In genomic region chr2:30436859-30437435, GRCh38 we compare ENCODE assay signal across 17 cellular contexts. TPM values are rescaled to one million over a fixed set of nuclear protein-coding genes. Genes with fewer than 3 reads are reported as not detected.
DNase-seq lines count a peak whose midpoint lies in the region; ATAC-seq and TF ChIP-seq lines count a peak whose summit lies in the region.
"Had no signal": no experiment of that assay in that cellular context is flagged by ENCODE, and none has a peak within 500 bp of the region (broad histone marks: within the 10 kb centered on the region; RNA-seq: fewer than 3 reads in every experiment).

No MANE protein-coding gene starts in this region.

- no peaks in the 10 kb centered on the region for H3K9me3 ChIP-seq in MM.1S (replicated peaks; ENCODE audit: insufficient read depth, low read length)

- peaks cover 9% of the 10 kb centered on the region for H3K4me1 Mint-ChIP-seq in central memory CD8-positive, alpha-beta T cell

- H3K9ac ChIP-seq in MM.1S (ENCODE audit: low read length), result no peak overlapping the region

- H3K36me3 Mint-ChIP-seq in central memory CD8-positive, alpha-beta T cell (ENCODE audit: insufficient read depth), result no peaks in the 10 kb centered on the region
- H3K36me3 Mint-ChIP-seq: type B pancreatic cell had no signal

- no peaks in the 10 kb centered on the region for H3K27me3 ChIP-seq in MM.1S (replicated peaks; ENCODE audit: insufficient read depth, low read length)
- H3K27me3 ChIP-seq: hepatocyte had no signal

- H3K4me1 ChIP-seq in MM.1S (ENCODE audit: low read length), result no peaks in the 10 kb centered on the region

- H3K27ac Mint-ChIP-seq in central memory CD8-positive, alpha-beta T cell (ENCODE audit: low read depth), result peak overlapping the region; percentile 39
- H3K27ac Mint-ChIP-seq: type B pancreatic cell had no signal

- ATAC-seq in Right ventricle myocardium inferior, result peak; percentile 34
- no peak for ATAC-seq in central memory CD8-positive, alpha-beta T cell (replicated peaks; ENCODE audit: extremely low read depth, poor library complexity, severe bottlenecking)
- ATAC-seq in HG03354 (IDR thresholded peaks at IDR 0.05; ENCODE audit: poor library complexity, severe bottlenecking, unreplicated experiment), result no peak
- ATAC-seq: PC-3 had no signal

- H3K27me3 Mint-ChIP-seq in central memory CD8-positive, alpha-beta T cell, result no peaks in the 10 kb centered on the region
- H3K27me3 Mint-ChIP-seq: type B pancreatic cell had no signal

- no peak overlapping the region for H3K4me3 Mint-ChIP-seq in central memory CD8-positive, alpha-beta T cell
- H3K4me3 Mint-ChIP-seq: type B pancreatic cell had no signal

- no peak overlapping the region for H3K27ac ChIP-seq in MM.1S (ENCODE audit: low read length)
- H3K27ac ChIP-seq: hepatocyte had no signal

- H3F3A ChIP-seq in MM.1S (ENCODE audit: insufficient read depth, low read length), result no peaks in the 10 kb centered on the region

- no peak for TF ChIP-seq CTCF in MM.1S (IDR thresholded peaks at IDR 0.05; ENCODE audit: low read length)

- H3K9me2 ChIP-seq in MM.1S (replicated peaks; ENCODE audit: insufficient read depth, low read length), result no peaks in the 10 kb centered on the region

- H3K79me2 ChIP-seq in MM.1S (ENCODE audit: low read length), result no peaks in the 10 kb centered on the region
- H3K79me2 ChIP-seq: hepatocyte had no signal

- H3K4me2 ChIP-seq in MM.1S (ENCODE audit: low read depth, low read length), result no peak overlapping the region
- H3K4me2 ChIP-seq: hepatocyte had no signal

- no peak overlapping the region for H3K4me3 ChIP-seq in MM.1S (ENCODE audit: low read length)
- H3K4me3 ChIP-seq: hepatocyte had no signal

- no peak overlapping the region for H2AFZ ChIP-seq in MM.1S (ENCODE audit: low read length)
- H2AFZ ChIP-seq: hepatocyte had no signal

- no peaks in the 10 kb centered on the region for H3K9me3 Mint-ChIP-seq in central memory CD8-positive, alpha-beta T cell
- H3K9me3 Mint-ChIP-seq: type B pancreatic cell had no signal

- DNase-seq in Right ventricle myocardium inferior (ENCODE audit: missing footprints) (no peak), cardiac septum (ENCODE audit: low spot score) (no peak), lung microvascular endothelial cell (ENCODE audit: low read depth in 2 of 2) (peak; percentile 75 to 89), MM.1S (no peak)
- no peak for DNase-seq in central memory CD8-positive, alpha-beta T cell (ENCODE audit: low spot score in 2 of 2)
- DNase-seq in activated CD4-positive, CD25-positive, alpha-beta regulatory T cell treated with anti-CD3 and anti-CD28 coated beads, Interleukin-2, amount 50 U/mL, for 72 hours, result no peak
- DNase-seq in activated CD8-positive, alpha-beta memory T cell treated with anti-CD3 and anti-CD28 coated beads for 24 hours, result no peak
- DNase-seq: activated CD8-positive, alpha-beta memory T cell treated with anti-CD3 and anti-CD28 coated beads, Interleukin-2, amount 50 U/mL, for 48 hours; aorta; DMS53; mesenchymal stem cell; PC-3; posterior cingulate gyrus; T1000 had no signal

- intact Hi-C loops in Right ventricle myocardium inferior (cut with DNase I), result loop anchor here (2.0 to 5.0 kb wide), 3 partner anchors 76 to 205 kb away; partner anchors contain the start of gene LBH
- intact Hi-C loops in cardiac septum (cut with DNase I), result no loop called here

- no peaks in the 10 kb centered on the region for H4K20me1 ChIP-seq in MM.1S (ENCODE audit: insufficient read depth, low read length)

- H3K36me3 ChIP-seq in MM.1S (replicated peaks; ENCODE audit: insufficient read depth, low read length), result no peaks in the 10 kb centered on the region

RNA-seq across cellular contexts. Expression of gene LCLAT1, which starts 10.1 kb away (rescaled TPM):
- total RNA-seq in Right ventricle myocardium inferior, result 30.9 TPM
- total RNA-seq in cardiac septum, result 39.9 TPM
- total RNA-seq in lung microvascular endothelial cell, result 7.1 and 8.3 TPM in 2 replicates

Comparison
In these comparisons a context has a peak if more than half of its experiments do, and no peak if none do; other contexts are left out.
1. DNase-seq: peak in lung microvascular endothelial cell (2 of 2); none in Right ventricle myocardium inferior (single experiment), cardiac septum (single experiment), central memory CD8-positive, alpha-beta T cell (0 of 2), activated CD4-positive, CD25-positive, alpha-beta regulatory T cell treated with anti-CD3 and anti-CD28 coated beads, Interleukin-2, amount 50 U/mL, for 72 hours (single experiment), MM.1S (single experiment) and activated CD8-positive, alpha-beta memory T cell treated with anti-CD3 and anti-CD28 coated beads for 24 hours (single experiment).